8 cellular contexts compared by ENCODE assay signal in the genomic region with DNA sequence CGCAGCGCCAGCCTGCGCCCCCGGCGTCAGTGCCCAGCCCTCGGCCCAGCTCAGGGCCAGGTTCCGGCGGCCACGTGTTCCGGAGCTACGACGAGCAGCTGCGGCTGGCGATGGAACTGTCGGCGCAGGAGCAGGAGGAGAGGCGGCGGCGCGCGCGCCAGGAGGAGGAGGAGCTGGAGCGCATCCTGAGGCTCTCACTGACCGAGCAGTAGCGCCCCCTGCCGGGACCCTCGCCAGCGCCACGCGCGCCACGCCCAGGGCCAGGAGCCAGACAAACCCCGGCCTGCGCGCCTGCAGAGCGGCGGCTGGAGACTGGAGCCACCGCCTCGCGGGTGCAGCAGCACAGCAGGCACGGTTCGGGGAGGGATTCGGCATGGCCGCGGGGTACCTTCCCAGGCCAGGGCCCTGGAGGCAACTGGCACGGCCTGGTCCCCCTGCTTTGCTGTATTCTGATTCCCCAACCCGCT. TPM values are rescaled to one million over a fixed set of nuclear protein-coding genes. Genes with fewer than 3 reads are reported as not detected.
A peak's percentile ranks its signal among the peaks of the same experiment; 100 is the strongest.
DNase-seq lines count a peak whose midpoint lies in the region; ATAC-seq and TF ChIP-seq lines count a peak whose summit lies in the region.

No MANE protein-coding gene starts in this region.

- peaks cover 38% of the 10 kb centered on the region for H3K4me1 Mint-ChIP-seq in activated naive CD4-positive, alpha-beta T cell treated with anti-CD3 and anti-CD28 coated beads for 36 hours (ENCODE audit: low read depth)

- no peak overlapping the region for H3K27ac Mint-ChIP-seq in activated naive CD4-positive, alpha-beta T cell treated with anti-CD3 and anti-CD28 coated beads for 36 hours

- CTCF ChIA-PET in activated naive CD4-positive, alpha-beta T cell treated with anti-CD3 and anti-CD28 coated beads for 36 hours (lab: Charles Lee) = interaction anchor here (0.7 to 8.6 kb wide), 15 partner anchors 10 to 318 kb away, joined by 3 to 91 read pairs (median 4); partner anchors contain the start of gene ANKRD13B

- H3K27me3 ChIP-seq in NT2/D1 (ENCODE audit: insufficient read depth, insufficient read length) (peaks cover 44% of the 10 kb centered on the region), ovary (no peaks in the 10 kb centered on the region)

- H3K36me3 Mint-ChIP-seq in activated naive CD4-positive, alpha-beta T cell treated with anti-CD3 and anti-CD28 coated beads for 36 hours (ENCODE audit: low read depth) = no peaks in the 10 kb centered on the region

- H3K9ac ChIP-seq in NT2/D1 (ENCODE audit: insufficient read length, low read depth) = peak overlapping the region; percentile 63

- H3K4me3 Mint-ChIP-seq in activated naive CD4-positive, alpha-beta T cell treated with anti-CD3 and anti-CD28 coated beads for 36 hours = peak overlapping the region; percentile 43

- 1 to 5% (median 3%) methylated on average over 37 to 47 of the region's 47 CpGs for WGBS in ovary, 3 donors

- H3K4me3 ChIP-seq in NT2/D1 (ENCODE audit: insufficient read length, low read depth) (peak overlapping the region; percentile 6), ovary (no peak overlapping the region)

- H3K27ac ChIP-seq in ovary (peak overlapping the region in 1 of 2 donors; percentile 41), substantia nigra (ENCODE audit: low read depth, low read length, poor library complexity, severe bottlenecking) (peak overlapping the region; percentile 96)

- intact Hi-C loops in activated naive CD4-positive, alpha-beta T cell treated with anti-CD3 and anti-CD28 coated beads for 36 hours (cut with micrococcal nuclease) = loop anchor here (1.0 to 5.0 kb wide), 3 partner anchors 33 to 466 kb away; no protein-coding TSS in a partner anchor
- intact Hi-C loops in Right ventricle myocardium superior (cut with DNase I) (no loop called here), ovary (cut with DNase I) (no loop called here)

- H3K27me3 Mint-ChIP-seq in activated naive CD4-positive, alpha-beta T cell treated with anti-CD3 and anti-CD28 coated beads for 36 hours (ENCODE audit: low read depth) = peaks cover 9% of the 10 kb centered on the region

- ATAC-seq in Right ventricle myocardium superior (ENCODE audit: poor library complexity) (peak; percentile 82), HG02870 (IDR thresholded peaks at IDR 0.05; ENCODE audit: unreplicated experiment) (no peak)

- DNase-seq in Daoy (ENCODE audit: low read depth) (peak; percentile 46), NT2/D1 (ENCODE audit: low read depth, low spot score) (peak; percentile 71), Right ventricle myocardium superior (peak; percentile 98), ovary (peak; percentile 92 to 98 (median 96)), substantia nigra (lab: John Stamatoyannopoulos, UW) (peak; percentile 67 to 97 (median 89)), H4 (ENCODE audit: low spot score) (no peak)
- peak; percentile 97 for DNase-seq in activated naive CD4-positive, alpha-beta T cell treated with anti-CD3 and anti-CD28 coated beads for 36 hours

- H3K36me3 ChIP-seq in NT2/D1 (ENCODE audit: insufficient read depth, insufficient read length, low read length) = no peaks in the 10 kb centered on the region
- no peaks in the 10 kb centered on the region for H3K36me3 ChIP-seq in ovary

- peak; percentile 78 to 89 (median 85) for TF ChIP-seq CTCF in ovary (IDR thresholded peaks at IDR 0.05)

- no peaks in the 10 kb centered on the region for H3K9me3 Mint-ChIP-seq in activated naive CD4-positive, alpha-beta T cell treated with anti-CD3 and anti-CD28 coated beads for 36 hours

- TF ChIP-seq POLR2A in ovary (IDR thresholded peaks at IDR 0.05) = no peak

- H3K4me1 ChIP-seq in NT2/D1 (ENCODE audit: insufficient read depth, insufficient read length) (peaks cover 10% of the 10 kb centered on the region), ovary (ENCODE audit: insufficient read depth) (peaks cover 17% of the 10 kb centered on the region)

- TF ChIP-seq EP300 in ovary (IDR thresholded peaks at IDR 0.05) = no peak

- peaks cover 18% of the 10 kb centered on the region; the same call in 1 of the 2 replicates for H3K9me3 ChIP-seq in NT2/D1 (ENCODE audit: insufficient read depth, low read length)
- H3K9me3 ChIP-seq in ovary = no peaks in the 10 kb centered on the region

RNA-seq across cellular contexts. Expression of gene CORO6, which starts 9.3 kb away (rescaled TPM):
- 0.51 TPM in 1 of 2 replicates, not detected in the other for total RNA-seq in Daoy (2014; rRNA removed; shearing (Covaris generic))
- 10 to 100 TPM; 24.8 to 27.3 TPM for total RNA-seq in activated naive CD4-positive, alpha-beta T cell treated with anti-CD3 and anti-CD28 coated beads for 36 hours
- total RNA-seq in Right ventricle myocardium superior (83.6 TPM), ovary (1 to 10 TPM; 1.2 to 9.0 (median 3.5) TPM)
- 1 to 10 TPM; 2.1 to 4.2 TPM for polyA plus RNA-seq in ovary
- total RNA-seq in H4 (2014; rRNA removed; shearing (Covaris generic)) = 0.14 and 1.2 TPM in 2 replicates

RNA-seq across cellular contexts. Expression of gene ANKRD13B, which starts 20.5 kb away (rescaled TPM):
- total RNA-seq in Daoy (2014; rRNA removed; shearing (Covaris generic)) = 13.1 and 15.8 TPM in 2 replicates
- 10 to 100 TPM; 14.1 to 14.6 TPM for total RNA-seq in activated naive CD4-positive, alpha-beta T cell treated with anti-CD3 and anti-CD28 coated beads for 36 hours
- total RNA-seq in Right ventricle myocardium superior (9.3 TPM), ovary (10 to 100 TPM; 10.5 to 23.4 (median 14.7) TPM)
- 10 to 100 TPM in 1 of 2 donors, 1 to 10 TPM in 1; 3.6 to 11.4 TPM for polyA plus RNA-seq in ovary
- total RNA-seq in H4 (2014; rRNA removed; shearing (Covaris generic)) = 2.9 and 3.8 TPM in 2 replicates

RNA-seq across cellular contexts. Expression of gene GIT1, which starts 24.0 kb away (rescaled TPM):
- 22.0 and 23.2 TPM in 2 replicates for total RNA-seq in Daoy (2014; rRNA removed; shearing (Covaris generic))
- total RNA-seq in activated naive CD4-positive, alpha-beta T cell treated with anti-CD3 and anti-CD28 coated beads for 36 hours = 10 to 100 TPM; 35.5 to 37.5 TPM
- 28.5 TPM for total RNA-seq in Right ventricle myocardium superior
- 10 to 100 TPM; 18.0 to 51.8 (median 39.2) TPM for total RNA-seq in ovary
- polyA plus RNA-seq in ovary = 10 to 100 TPM; 20.3 to 27.0 TPM
- 10.8 and 11.7 TPM in 2 replicates for total RNA-seq in H4 (2014; rRNA removed; shearing (Covaris generic))

RNA-seq across cellular contexts. Expression of gene TP53I13, which starts 44.9 kb away (rescaled TPM):
- 40.2 and 44.8 TPM in 2 replicates for total RNA-seq in Daoy (2014; rRNA removed; shearing (Covaris generic))
- 10 to 100 TPM; 30.9 to 37.2 TPM for total RNA-seq in activated naive CD4-positive, alpha-beta T cell treated with anti-CD3 and anti-CD28 coated beads for 36 hours
- 39.2 TPM for total RNA-seq in Right ventricle myocardium superior
- total RNA-seq in ovary = 10 to 100 TPM; 30.4 to 49.5 (median 41.3) TPM
- 10 to 100 TPM in 1 of 2 donors, 1 to 10 TPM in 1; 2.2 to 44.7 TPM for polyA plus RNA-seq in ovary
- total RNA-seq in H4 (2014; rRNA removed; shearing (Covaris generic)) = 16.0 and 23.3 TPM in 2 replicates

RNA-seq across cellular contexts. Expression of gene ABHD15, which starts 46.6 kb away (rescaled TPM):
- total RNA-seq in Daoy (2014; rRNA removed; shearing (Covaris generic)) = 2.6 and 4.1 TPM in 2 replicates
- total RNA-seq in activated naive CD4-positive, alpha-beta T cell treated with anti-CD3 and anti-CD28 coated beads for 36 hours = 1 to 10 TPM; 3.7 to 4.0 TPM
- total RNA-seq in Right ventricle myocardium superior (7.0 TPM), ovary (1 to 10 TPM; 4.2 to 7.6 (median 4.8) TPM)
- polyA plus RNA-seq in ovary = 1 to 10 TPM; 3.0 to 8.7 TPM
- 6.2 and 8.6 TPM in 2 replicates for total RNA-seq in H4 (2014; rRNA removed; shearing (Covaris generic))
